7 cellular contexts compared by ENCODE assay signal in genomic region chr6:133837801-133838349, GRCh38. TPM values are rescaled to one million over a fixed set of nuclear protein-coding genes. Genes with fewer than 3 reads are reported as not detected.
DNase-seq lines count a peak whose midpoint lies in the region; ATAC-seq and TF ChIP-seq lines count a peak whose summit lies in the region.

No MANE protein-coding gene starts in this region.

- TF ChIP-seq EP300 in upper lobe of left lung (IDR thresholded peaks at IDR 0.05): no peak

- no peaks in the 10 kb centered on the region for H3K9me3 Mint-ChIP-seq in activated T-cell treated with anti-CD3 and anti-CD28 coated beads, Interleukin-2, amount 50 U/mL, for 4 hours
- H3K9me3 Mint-ChIP-seq in osteocyte (ENCODE audit: unreplicated experiment): no peaks in the 10 kb centered on the region

- no peak overlapping the region for H3K27ac Mint-ChIP-seq in osteocyte (ENCODE audit: unreplicated experiment)

- ATAC-seq in GM18505 (IDR thresholded peaks at IDR 0.05; ENCODE audit: unreplicated experiment): peak; percentile 89
- peak; percentile 81 for ATAC-seq in HG03097 (IDR thresholded peaks at IDR 0.05; ENCODE audit: low FRiP score, unreplicated experiment)
- peak; percentile 63 to 67 for ATAC-seq in activated T-cell treated with anti-CD3 and anti-CD28 coated beads, Interleukin-2, amount 50 U/mL, for 4 hours
- ATAC-seq in upper lobe of left lung (ENCODE audit: low FRiP score in 2 of 2): peak; percentile 84

- H3K27me3 Mint-ChIP-seq in activated T-cell treated with anti-CD3 and anti-CD28 coated beads, Interleukin-2, amount 50 U/mL, for 4 hours (ENCODE audit: low read depth): peaks cover 36% of the 10 kb centered on the region
- peaks cover 32% of the 10 kb centered on the region for H3K27me3 Mint-ChIP-seq in osteocyte (ENCODE audit: unreplicated experiment)

- TF ChIP-seq CTCF in fibroblast of mammary gland (conservative IDR thresholded peaks at IDR 0.05; ENCODE audit: control insufficient read depth, insufficient read depth, low read depth, low read length): peak; percentile 70
- TF ChIP-seq CTCF in osteocyte (IDR thresholded peaks at IDR 0.05): peak; percentile 87
- TF ChIP-seq CTCF in upper lobe of left lung (IDR thresholded peaks at IDR 0.05): peak; percentile 28 to 71 (median 58)

- peaks cover 3% of the 10 kb centered on the region for H3K4me1 Mint-ChIP-seq in activated T-cell treated with anti-CD3 and anti-CD28 coated beads, Interleukin-2, amount 50 U/mL, for 4 hours (ENCODE audit: low read depth)
- H3K4me1 Mint-ChIP-seq in osteocyte (ENCODE audit: unreplicated experiment): peaks cover 12% of the 10 kb centered on the region

- TF ChIP-seq POLR2A in GM18505 (IDR thresholded peaks at IDR 0.05; ENCODE audit: borderline replicate concordance, extremely low read depth, insufficient read depth, insufficient read length) (no peak), upper lobe of left lung (IDR thresholded peaks at IDR 0.05) (no peak)

- 26 to 28% methylated on average over 13 to 28 of the region's 30 CpGs for WGBS in upper lobe of left lung, 2 donors

- peak; percentile 85 for DNase-seq in NCI-H774 (lab: John Stamatoyannopoulos, UW)
- peak; percentile 40 for DNase-seq in activated T-cell treated with anti-CD3 and anti-CD28 coated beads, Interleukin-2, amount 50 U/mL, for 4 hours
- peak; percentile 45 for DNase-seq in fibroblast of mammary gland (ENCODE audit: low read depth)
- DNase-seq in osteocyte (ENCODE audit: extremely low spot score, unreplicated experiment): peak; percentile 87
- peak; percentile 67 to 87 for DNase-seq in upper lobe of left lung

- H3K4me1 ChIP-seq in upper lobe of left lung: peaks cover 0 to 5% (median 0%) of the 10 kb centered on the region in 4 donors

- no peaks in the 10 kb centered on the region for H3K36me3 ChIP-seq in upper lobe of left lung

- H3K27me3 ChIP-seq in upper lobe of left lung: peaks cover 0 to 5% (median 0%) of the 10 kb centered on the region in 4 donors

- peak overlapping the region; percentile 45 for H3K4me3 ChIP-seq in fibroblast of mammary gland (ENCODE audit: control insufficient read depth, low read depth, low read length)
- peak overlapping the region in 3 of 4 donors; percentile 31 to 46 (median 39) for H3K4me3 ChIP-seq in upper lobe of left lung

- no peak overlapping the region for H3K27ac ChIP-seq in upper lobe of left lung

- H3K4me3 Mint-ChIP-seq in activated T-cell treated with anti-CD3 and anti-CD28 coated beads, Interleukin-2, amount 50 U/mL, for 4 hours: peak overlapping the region; percentile 65
- H3K4me3 Mint-ChIP-seq in osteocyte (ENCODE audit: unreplicated experiment): peak overlapping the region; percentile 58

- H3K36me3 Mint-ChIP-seq in activated T-cell treated with anti-CD3 and anti-CD28 coated beads, Interleukin-2, amount 50 U/mL, for 4 hours (ENCODE audit: insufficient read depth): no peaks in the 10 kb centered on the region
- H3K36me3 Mint-ChIP-seq in osteocyte (ENCODE audit: unreplicated experiment): no peaks in the 10 kb centered on the region

- no peaks in the 10 kb centered on the region for H3K9me3 ChIP-seq in upper lobe of left lung

RNA-seq across cellular contexts. Expression of gene TCF21, which starts 51.0 kb away (rescaled TPM):
- under 1 TPM in 2 of 3 donors, not detected in 1; 0.05 TPM for total RNA-seq in activated T-cell treated with anti-CD3 and anti-CD28 coated beads, Interleukin-2, amount 50 U/mL, for 4 hours
- total RNA-seq in osteocyte: not detected in 2 replicates
- total RNA-seq in upper lobe of left lung: 10 to 100 TPM; 13.8 to 68.6 (median 30.2) TPM

Comparison
In these comparisons a context has a peak if more than half of its experiments do, and no peak if none do; other contexts are left out.
1. RNA of gene TCF21, which starts 51.0 kb away (total RNA-seq): 13.8 to 68.6 TPM in upper lobe of left lung; 0.05 TPM in activated T-cell treated with anti-CD3 and anti-CD28 coated beads, Interleukin-2, amount 50 U/mL, for 4 hours and not detected in osteocyte; every median in the first group is over 10 times any median in the second.
2. Peak in every context shown above with its lines, with median percentiles within 50 percentile points of each other: ATAC-seq, DNase-seq and CTCF ChIP-seq.